ENCODE assay signal across 8 cellular contexts in genomic region chr10:9342865-9343450, GRCh38.
DNase-seq lines count a peak whose midpoint lies in the region; ATAC-seq, FAIRE-seq and TF ChIP-seq lines count a peak whose summit lies in the region.

No MANE protein-coding gene starts in this region.

- in situ Hi-C loops in T47D (cut with HindIII; ENCODE audit: low pct_unique_long_range_greater_than_20kb, low sequenced_read_pairs), result no loop called here

- ATAC-seq in GM21447 (IDR thresholded peaks at IDR 0.05; ENCODE audit: unreplicated experiment), result no peak

- TF ChIP-seq CTCF in AG09309 (IDR thresholded peaks at IDR 0.05; ENCODE audit: control insufficient read depth, insufficient read depth, low read depth, low read length, missing control alignments), result peak; percentile 63

- FAIRE-seq in GM12891 (lab: Jason Lieb, UNC), result peak; percentile 9

- no peak for TF ChIP-seq POLR2A in GM12891 (IDR thresholded peaks at IDR 0.05; ENCODE audit: low read depth, low read length)

- no peak overlapping the region for H3K4me3 ChIP-seq in AG09309 (ENCODE audit: control insufficient read depth, low read depth, low read length)

- DNase-seq in AG09309 (ENCODE audit: low read depth) (peak; percentile 3), GM12891 (ENCODE audit: insufficient read length, low spot score) (no peak), NCI-H1694 (lab: John Stamatoyannopoulos, UW) (peak; percentile 3), T47D (ENCODE audit: low read depth in 1 of 2, low spot score in 1 of 2) (peak; percentile 24 to 68), midbrain (lab: John Stamatoyannopoulos, UW) (peak; percentile 52), ureter (ENCODE audit: low spot score) (no peak), GF-D8 (lab: John Stamatoyannopoulos, UW) (no peak)

TF ChIP-seq in GM12891, 5 proteins besides CTCF, POLR2A, EP300 and RAD21:
- TF ChIP-seq POLR2AphosphoS5 (IDR thresholded peaks at IDR 0.05; ENCODE audit: low read depth, low read length), result no peak
- TF ChIP-seq PAX5 (IDR thresholded peaks at IDR 0.05; ENCODE audit: insufficient read depth, low read length, severe bottlenecking), result no peak
- TF ChIP-seq TAF1 (IDR thresholded peaks at IDR 0.05; ENCODE audit: low read depth, low read length), result no peak
- no peak for TF ChIP-seq SPI1 (IDR thresholded peaks at IDR 0.05; ENCODE audit: low read depth, low read length)
- no peak for TF ChIP-seq POU2F2 (IDR thresholded peaks at IDR 0.05; ENCODE audit: low read depth, low read length)
TF ChIP-seq in GM12891: peak in this region for 0.

Comparison
In these comparisons a context has a peak if more than half of its experiments do, and no peak if none do; other contexts are left out.
1. DNase-seq: peak in AG09309 (single experiment), NCI-H1694 (single experiment), T47D (2 of 2) and midbrain (single experiment); none in GM12891 (single experiment), ureter (single experiment) and GF-D8 (single experiment).